22 cellular contexts compared by ENCODE assay signal in the genomic region with DNA sequence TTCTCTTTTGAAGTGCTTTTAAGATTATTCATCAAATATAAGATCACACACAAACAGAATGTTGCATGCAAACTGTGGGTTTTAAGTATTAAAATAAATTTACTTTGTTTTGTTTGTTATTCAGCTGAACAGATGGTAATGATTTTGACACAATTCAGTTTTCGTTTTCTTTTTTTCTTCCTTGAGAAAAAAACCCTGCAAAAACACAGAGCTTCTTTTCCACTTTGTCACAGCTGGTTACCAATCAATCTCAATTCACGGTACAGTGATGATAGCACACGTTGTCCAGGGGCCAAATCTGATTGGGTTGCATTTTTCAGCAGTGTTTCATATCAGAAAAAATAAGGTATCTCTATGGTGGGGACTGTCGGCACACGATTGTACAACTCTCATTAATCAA.
DNase-seq lines count a peak whose midpoint lies in the region; ATAC-seq, FAIRE-seq and TF ChIP-seq lines count a peak whose summit lies in the region.
"Had no signal": no experiment of that assay in that cellular context is flagged by ENCODE, and none has a peak within 500 bp of the region (broad histone marks: within the 10 kb centered on the region; RNA-seq: fewer than 3 reads in every experiment).

No MANE protein-coding gene starts in this region.

- H3K9ac ChIP-seq in GM23248: no peak overlapping the region

- H3K4me3 ChIP-seq in AG10803 (ENCODE audit: low read length) (no peak overlapping the region), GM23248 (peak overlapping the region; percentile 25; the same call in 1 of the 2 replicates), foreskin fibroblast (ENCODE audit: low read depth in 1 of 2, low read length in 2 of 2) (peak overlapping the region in 1 of 2 donors; percentile 32)
- H3K4me3 ChIP-seq: esophagus muscularis mucosa, heart left ventricle, lower lobe of right lung, right atrium auricular region had no signal

- no peaks in the 10 kb centered on the region for H3K27me3 ChIP-seq in GM23248 (replicated peaks; ENCODE audit: insufficient read depth)
- H3K27me3 ChIP-seq: esophagus muscularis mucosa, heart left ventricle, right atrium auricular region had no signal

- H3K9me2 ChIP-seq in GM23248 (ENCODE audit: insufficient read depth): no peaks in the 10 kb centered on the region

- peak overlapping the region; percentile 33 for H3K27ac ChIP-seq in GM23248
- H3K27ac ChIP-seq: esophagus muscularis mucosa, heart left ventricle, lower lobe of right lung, right atrium auricular region had no signal

- no peaks in the 10 kb centered on the region for H3K9me3 ChIP-seq in GM23248 (ENCODE audit: low read depth)
- H3K9me3 ChIP-seq: esophagus muscularis mucosa, heart left ventricle, lower lobe of right lung, right atrium auricular region had no signal

- H3F3A ChIP-seq in GM23248 (ENCODE audit: insufficient read depth): no peaks in the 10 kb centered on the region

- no peaks in the 10 kb centered on the region for H3K79me2 ChIP-seq in GM23248 (ENCODE audit: insufficient read depth)

- 1 to 2% methylated on average over 5 of the region's 5 CpGs for WGBS in GM23248 (ENCODE audit: low coverage in 1 of 2, low lambda C conversion rate in 2 of 2, missing lambda C conversion rate in 2 of 2), 2 experiments

- DNase-seq in AG10803 (ENCODE audit: low read depth) (peak; percentile 54), GM23248 (peak; percentile 65), SK-N-DZ (ENCODE audit: low spot score) (peak; percentile 43), foreskin fibroblast (peak; percentile 79 to 87), occipital lobe (lab: John Stamatoyannopoulos, UW) (no peak), mesenteric fat pad (ENCODE audit: low spot score) (no peak), GM19239 (ENCODE audit: insufficient read length, low spot score) (no peak)
- DNase-seq: activated CD4-positive, alpha-beta T cell treated with anti-CD3 and anti-CD28 coated beads for 36 hours; activated gamma-delta T cell; caudate nucleus; heart left ventricle; immature natural killer cell; lower lobe of right lung; nucleus accumbens; RPMI8226; stimulated activated CD4-positive, alpha-beta T cell treated with anti-CD3 and anti-CD28 coated beads, Interleukin-15, amount 100 ng/mL, for 24 hours; SW 1271 had no signal

- no peaks in the 10 kb centered on the region for H3K36me3 ChIP-seq in GM23248 (ENCODE audit: low read depth)
- H3K36me3 ChIP-seq: esophagus muscularis mucosa, heart left ventricle, lower lobe of right lung, right atrium auricular region had no signal

- H3K4me1 ChIP-seq in GM23248 (ENCODE audit: insufficient read depth): peaks cover 13% of the 10 kb centered on the region; the same call in 1 of the 2 replicates
- H3K4me1 ChIP-seq: esophagus muscularis mucosa, heart left ventricle, lower lobe of right lung, right atrium auricular region had no signal

- no peak for FAIRE-seq in GM19239 (lab: Jason Lieb, UNC)
- FAIRE-seq: TTC549 had no signal

- H2AFZ ChIP-seq in GM23248: no peak overlapping the region

- ATAC-seq in GM21367 (IDR thresholded peaks at IDR 0.05; ENCODE audit: unreplicated experiment): no peak
- ATAC-seq: activated CD4-positive, alpha-beta T cell treated with anti-CD3 and anti-CD28 coated beads for 36 hours; heart left ventricle; lower lobe of right lung; stimulated activated effector memory CD8-positive, alpha-beta T cell treated with anti-CD3 and anti-CD28 coated beads, Interleukin-12 subunit alpha, Interleukin-12 subunit beta, amount 100 ng/mL, for 72 hours had no signal

- no peaks in the 10 kb centered on the region for H4K20me1 ChIP-seq in GM23248 (ENCODE audit: insufficient read depth)

- TF ChIP-seq CTCF in AG10803 (conservative IDR thresholded peaks at IDR 0.05; ENCODE audit: low read length) (no peak), foreskin fibroblast (IDR thresholded peaks at IDR 0.05; ENCODE audit: low read depth, low read length) (no peak)

- H3K4me2 ChIP-seq in GM23248 (ENCODE audit: unreplicated experiment): peak overlapping the region; percentile 54

- in situ Hi-C loops in GM23248 (cut with MboI): no loop called here

Comparison
In these comparisons a context has a peak if more than half of its experiments do, and no peak if none do; other contexts are left out.
1. DNase-seq: peak in AG10803 (single experiment), GM23248 (single experiment), SK-N-DZ (single experiment) and foreskin fibroblast (2 of 2); none in occipital lobe (single experiment), mesenteric fat pad (single experiment) and GM19239 (single experiment).